ENCODE assay signal across 1 cellular context in the genomic region with DNA sequence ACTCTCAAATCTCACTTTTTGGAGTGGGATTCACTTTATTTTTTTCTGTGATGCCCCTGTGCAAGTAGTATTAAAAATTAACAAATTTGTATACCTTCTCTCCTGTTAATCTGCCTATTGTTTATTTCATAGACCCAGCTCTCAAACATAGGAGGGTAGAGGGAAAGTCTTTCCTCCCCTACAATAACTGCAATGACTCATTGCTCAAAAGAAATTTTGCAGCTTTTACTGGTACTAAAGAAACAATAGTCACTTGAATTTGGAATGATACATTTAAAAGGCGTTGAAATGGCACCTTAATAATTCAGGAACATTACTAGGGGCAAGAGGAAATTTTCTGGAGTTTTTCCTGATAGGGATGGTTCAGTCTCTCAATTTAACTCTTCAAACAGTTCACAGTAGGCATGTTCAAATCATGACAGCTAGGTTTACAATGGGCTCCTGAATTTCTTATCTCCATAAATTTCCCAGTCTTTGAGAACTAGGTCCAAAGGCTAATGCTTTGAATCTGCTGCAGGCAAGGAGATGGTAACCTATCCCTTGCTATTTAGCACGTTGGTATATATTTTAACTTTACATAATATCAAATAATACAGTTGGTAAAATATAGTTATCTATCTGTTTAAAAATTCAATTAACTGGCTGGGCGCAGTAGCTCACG.
TF ChIP-seq lines count a peak whose summit lies in the region.

No MANE protein-coding gene starts in this region.

TF ChIP-seq in IMR-90, 13 proteins besides CTCF, POLR2A, EP300 and RAD21:
- TF ChIP-seq, protein P1, sequence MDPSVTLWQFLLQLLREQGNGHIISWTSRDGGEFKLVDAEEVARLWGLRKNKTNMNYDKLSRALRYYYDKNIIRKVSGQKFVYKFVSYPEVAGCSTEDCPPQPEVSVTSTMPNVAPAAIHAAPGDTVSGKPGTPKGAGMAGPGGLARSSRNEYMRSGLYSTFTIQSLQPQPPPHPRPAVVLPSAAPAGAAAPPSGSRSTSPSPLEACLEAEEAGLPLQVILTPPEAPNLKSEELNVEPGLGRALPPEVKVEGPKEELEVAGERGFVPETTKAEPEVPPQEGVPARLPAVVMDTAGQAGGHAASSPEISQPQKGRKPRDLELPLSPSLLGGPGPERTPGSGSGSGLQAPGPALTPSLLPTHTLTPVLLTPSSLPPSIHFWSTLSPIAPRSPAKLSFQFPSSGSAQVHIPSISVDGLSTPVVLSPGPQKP (IDR thresholded peaks at IDR 0.05; ENCODE audit: borderline replicate concordance, low read depth, low read length) = no peak
- TF ChIP-seq MAZ (IDR thresholded peaks at IDR 0.05; ENCODE audit: borderline replicate concordance, low read depth, low read length) (no peak), SMC3 (IDR thresholded peaks at IDR 0.05; ENCODE audit: low read depth, low read length) (no peak), CHD1 (IDR thresholded peaks at IDR 0.05; ENCODE audit: low read depth, low read length) (no peak), BHLHE40 (IDR thresholded peaks at IDR 0.05; ENCODE audit: low read depth, low read length) (no peak), CEBPB (IDR thresholded peaks at IDR 0.05; ENCODE audit: low read depth, low read length) (no peak), FOS (IDR thresholded peaks at IDR 0.05; ENCODE audit: low read depth, low read length) (no peak)
